In the genomic region with DNA sequence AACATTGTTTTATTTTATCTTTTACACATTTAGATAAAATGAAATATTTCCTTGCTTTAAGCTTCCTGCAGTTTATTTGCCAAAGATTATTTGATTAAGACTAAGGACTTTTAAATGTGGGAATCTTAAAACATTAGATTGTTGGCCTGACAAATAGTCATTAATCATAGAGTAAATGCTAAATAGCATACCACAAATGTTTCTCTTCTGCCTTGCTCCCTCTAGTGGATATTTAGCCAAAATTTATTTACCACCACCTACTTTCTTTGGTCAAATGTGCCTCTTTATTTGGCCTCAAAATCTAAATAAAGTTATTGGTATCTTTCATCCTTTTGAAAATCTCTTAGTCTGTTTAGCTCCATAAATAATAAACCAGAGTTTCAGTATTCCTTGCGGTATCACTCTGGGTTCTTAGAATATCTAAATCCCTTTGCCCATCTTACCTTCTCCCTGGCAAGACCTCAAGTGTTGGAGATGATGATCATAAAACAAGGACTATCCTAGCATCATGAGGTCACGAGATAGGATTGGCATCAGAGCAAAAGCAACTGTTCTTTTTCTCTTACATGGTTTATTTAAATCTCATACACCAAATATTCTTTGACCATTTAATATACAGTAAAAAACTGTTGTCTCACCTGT, we compare ENCODE assay signal across 7 cellular contexts.
DNase-seq lines count a peak whose midpoint lies in the region; ATAC-seq and TF ChIP-seq lines count a peak whose summit lies in the region.

No MANE protein-coding gene starts in this region.

- H3K4me3 ChIP-seq in GM12864 (ENCODE audit: low read depth, low read length) = no peak overlapping the region
- H3K4me3 ChIP-seq in psoas muscle = no peak overlapping the region

- WGBS in psoas muscle, 3 donors = 56 to 77% (median 61%) methylated on average over 2 of the region's 2 CpGs

- intact Hi-C loops in psoas muscle (cut with DNase I) = no loop called here

- DNase-seq in GM12864 (ENCODE audit: low read depth) (peak; percentile 3), HS-27A (ENCODE audit: low read depth) (peak; percentile 29), OCI-M1 (lab: John Stamatoyannopoulos, UW) (peak; percentile 63), fibroblast of gingiva (ENCODE audit: low read depth) (peak; percentile 16), psoas muscle (no peak)
- no peak for DNase-seq in activated naive CD4-positive, alpha-beta T cell treated with anti-CD3 and anti-CD28 coated beads, Interleukin-2, amount 50 U/mL, for 16 hours
- DNase-seq in activated CD8-positive, alpha-beta memory T cell treated with anti-CD3 and anti-CD28 coated beads for 24 hours = no peak

- H3K36me3 ChIP-seq in psoas muscle (ENCODE audit: insufficient read depth in 1 of 2, low read depth in 1 of 2) = no peaks in the 10 kb centered on the region

- TF ChIP-seq CTCF in GM12864 (IDR thresholded peaks at IDR 0.05; ENCODE audit: low read depth, low read length, missing control alignments) (peak; percentile 53), psoas muscle (IDR thresholded peaks at IDR 0.05) (peak; percentile 52)

- no peaks in the 10 kb centered on the region for H3K9me3 ChIP-seq in psoas muscle

- H3K27me3 ChIP-seq in psoas muscle (ENCODE audit: insufficient read depth in 3 of 3, low read length in 2 of 3) = no peaks in the 10 kb centered on the region

- no peaks in the 10 kb centered on the region for H3K4me1 ChIP-seq in psoas muscle

- H3K27ac ChIP-seq in psoas muscle = no peak overlapping the region

- ATAC-seq in psoas muscle = no peak

Comparison
In these comparisons a context has a peak if more than half of its experiments do, and no peak if none do; other contexts are left out.
1. DNase-seq: peak in GM12864 (single experiment), HS-27A (single experiment), OCI-M1 (single experiment) and fibroblast of gingiva (single experiment); none in psoas muscle (0 of 2), activated naive CD4-positive, alpha-beta T cell treated with anti-CD3 and anti-CD28 coated beads, Interleukin-2, amount 50 U/mL, for 16 hours (single experiment) and activated CD8-positive, alpha-beta memory T cell treated with anti-CD3 and anti-CD28 coated beads for 24 hours (single experiment).